20 cellular contexts compared by ENCODE assay signal in genomic region chr17:9549215-9549614, GRCh38. TPM values are rescaled to one million over a fixed set of nuclear protein-coding genes. Genes with fewer than 3 reads are reported as not detected.
DNase-seq lines count a peak whose midpoint lies in the region; ATAC-seq lines count a peak whose summit lies in the region.
"Had no signal": no experiment of that assay in that cellular context is flagged by ENCODE, and none has a peak within 500 bp of the region (broad histone marks: within the 10 kb centered on the region; RNA-seq: fewer than 3 reads in every experiment).

No MANE protein-coding gene starts in this region.

- H3K27me3 Mint-ChIP-seq in activated CD4-positive, alpha-beta T cell treated with anti-CD3 and anti-CD28 coated beads for 36 hours, result no peaks in the 10 kb centered on the region
- no peaks in the 10 kb centered on the region for H3K27me3 Mint-ChIP-seq in activated CD4-positive, alpha-beta T cell treated with anti-CD3 and anti-CD28 coated beads, Interleukin-2, amount 10 ng/mL, durations not matched to agents 24 days and 14 days
- H3K27me3 Mint-ChIP-seq in activated naive CD4-positive, alpha-beta T cell treated with anti-CD3 and anti-CD28 coated beads, Interleukin-2, amount 10 ng/mL, durations not matched to agents 7 days and 5 days, result no peaks in the 10 kb centered on the region
- H3K27me3 Mint-ChIP-seq in central memory CD8-positive, alpha-beta T cell, result no peaks in the 10 kb centered on the region
- H3K27me3 Mint-ChIP-seq: CD4-positive, alpha-beta memory T cell had no signal

- H3K27me3 ChIP-seq in right cardiac atrium (ENCODE audit: control insufficient read depth, insufficient read depth), result no peaks in the 10 kb centered on the region
- H3K27me3 ChIP-seq: BLaER1 had no signal

- no peak overlapping the region for H3K4me3 ChIP-seq in right cardiac atrium (ENCODE audit: low read length)
- H3K4me3 ChIP-seq: BLaER1 had no signal

- CTCF ChIA-PET in activated CD4-positive, alpha-beta T cell treated with anti-CD3 and anti-CD28 coated beads for 36 hours (lab: Charles Lee), result interaction anchor here (0.5 to 1.2 kb wide), 3 partner anchors 20 to 64 kb away, joined by 3 to 4 read pairs (median 4); partner anchors contain the start of gene CFAP52
- CTCF ChIA-PET in activated naive CD4-positive, alpha-beta T cell treated with anti-CD3 and anti-CD28 coated beads, Interleukin-2, amount 10 ng/mL, durations not matched to agents 7 days and 5 days (lab: Charles Lee), result interaction anchor here (0.7 kb wide), 1 partner anchor 146 kb away, joined by 3 read pairs; no protein-coding TSS in a partner anchor

- H3K9me3 Mint-ChIP-seq in activated CD4-positive, alpha-beta T cell treated with anti-CD3 and anti-CD28 coated beads for 36 hours (ENCODE audit: low read depth), result no peaks in the 10 kb centered on the region
- no peaks in the 10 kb centered on the region for H3K9me3 Mint-ChIP-seq in activated CD4-positive, alpha-beta T cell treated with anti-CD3 and anti-CD28 coated beads, Interleukin-2, amount 10 ng/mL, durations not matched to agents 24 days and 14 days
- H3K9me3 Mint-ChIP-seq in activated naive CD4-positive, alpha-beta T cell treated with anti-CD3 and anti-CD28 coated beads, Interleukin-2, amount 50 U/mL, for 72 hours, result no peaks in the 10 kb centered on the region
- H3K9me3 Mint-ChIP-seq in activated naive CD4-positive, alpha-beta T cell treated with anti-CD3 and anti-CD28 coated beads, Interleukin-2, amount 10 ng/mL, durations not matched to agents 7 days and 5 days, result no peaks in the 10 kb centered on the region
- no peaks in the 10 kb centered on the region for H3K9me3 Mint-ChIP-seq in central memory CD8-positive, alpha-beta T cell
- H3K9me3 Mint-ChIP-seq: CD4-positive, alpha-beta memory T cell; H9 had no signal

- POLR2A ChIA-PET in activated CD4-positive, alpha-beta T cell treated with anti-CD3 and anti-CD28 coated beads for 36 hours (lab: Charles Lee), result no interaction called here

- no peaks in the 10 kb centered on the region for H3K4me1 ChIP-seq in right cardiac atrium (ENCODE audit: control insufficient read depth, insufficient read depth, low read length)
- H3K4me1 ChIP-seq: BLaER1 had no signal

- H3K4me3 Mint-ChIP-seq in activated CD4-positive, alpha-beta T cell treated with anti-CD3 and anti-CD28 coated beads for 36 hours, result no peak overlapping the region
- no peak overlapping the region for H3K4me3 Mint-ChIP-seq in activated CD4-positive, alpha-beta T cell treated with anti-CD3 and anti-CD28 coated beads, Interleukin-2, amount 10 ng/mL, durations not matched to agents 24 days and 14 days
- no peak overlapping the region for H3K4me3 Mint-ChIP-seq in activated naive CD4-positive, alpha-beta T cell treated with anti-CD3 and anti-CD28 coated beads, Interleukin-2, amount 10 ng/mL, durations not matched to agents 7 days and 5 days
- H3K4me3 Mint-ChIP-seq in central memory CD8-positive, alpha-beta T cell, result no peak overlapping the region
- H3K4me3 Mint-ChIP-seq: CD14-positive monocyte; CD4-positive, alpha-beta memory T cell; H9 had no signal

- ATAC-seq in activated CD4-positive, alpha-beta T cell treated with anti-CD3 and anti-CD28 coated beads for 36 hours, result peak; percentile 80
- peak in 1 of 2 donors; percentile 89 for ATAC-seq in activated naive CD4-positive, alpha-beta T cell treated with anti-CD3 and anti-CD28 coated beads, Interleukin-2, amount 50 U/mL, for 72 hours
- no peak for ATAC-seq in central memory CD8-positive, alpha-beta T cell (replicated peaks; ENCODE audit: extremely low read depth, poor library complexity, severe bottlenecking)
- no peak for ATAC-seq in right cardiac atrium

- peaks cover 11% of the 10 kb centered on the region for H3K36me3 Mint-ChIP-seq in activated CD4-positive, alpha-beta T cell treated with anti-CD3 and anti-CD28 coated beads for 36 hours (ENCODE audit: low read depth)
- H3K36me3 Mint-ChIP-seq in activated CD4-positive, alpha-beta T cell treated with anti-CD3 and anti-CD28 coated beads, Interleukin-2, amount 10 ng/mL, durations not matched to agents 24 days and 14 days (ENCODE audit: low read depth), result no peaks in the 10 kb centered on the region
- H3K36me3 Mint-ChIP-seq in activated naive CD4-positive, alpha-beta T cell treated with anti-CD3 and anti-CD28 coated beads, Interleukin-2, amount 50 U/mL, for 72 hours, result no peaks in the 10 kb centered on the region
- no peaks in the 10 kb centered on the region for H3K36me3 Mint-ChIP-seq in activated naive CD4-positive, alpha-beta T cell treated with anti-CD3 and anti-CD28 coated beads, Interleukin-2, amount 10 ng/mL, durations not matched to agents 7 days and 5 days
- peaks cover 8% of the 10 kb centered on the region for H3K36me3 Mint-ChIP-seq in central memory CD8-positive, alpha-beta T cell (ENCODE audit: insufficient read depth)

- H3K27ac ChIP-seq in right cardiac atrium (ENCODE audit: low read length), result no peak overlapping the region
- H3K27ac ChIP-seq: BLaER1 had no signal

- peaks cover 6% of the 10 kb centered on the region for H3K4me1 Mint-ChIP-seq in activated CD4-positive, alpha-beta T cell treated with anti-CD3 and anti-CD28 coated beads for 36 hours
- H3K4me1 Mint-ChIP-seq in activated CD4-positive, alpha-beta T cell treated with anti-CD3 and anti-CD28 coated beads, Interleukin-2, amount 10 ng/mL, durations not matched to agents 24 days and 14 days, result peaks cover 3% of the 10 kb centered on the region
- no peaks in the 10 kb centered on the region for H3K4me1 Mint-ChIP-seq in activated naive CD4-positive, alpha-beta T cell treated with anti-CD3 and anti-CD28 coated beads, Interleukin-2, amount 10 ng/mL, durations not matched to agents 7 days and 5 days
- H3K4me1 Mint-ChIP-seq in central memory CD8-positive, alpha-beta T cell, result no peaks in the 10 kb centered on the region
- H3K4me1 Mint-ChIP-seq: CD14-positive monocyte, H9 had no signal

- no peaks in the 10 kb centered on the region for H3K9me3 ChIP-seq in right cardiac atrium (ENCODE audit: control insufficient read depth, low read length)
- H3K9me3 ChIP-seq: BLaER1 had no signal

- no peak overlapping the region for H3K27ac Mint-ChIP-seq in activated CD4-positive, alpha-beta T cell treated with anti-CD3 and anti-CD28 coated beads for 36 hours
- H3K27ac Mint-ChIP-seq in activated CD4-positive, alpha-beta T cell treated with anti-CD3 and anti-CD28 coated beads, Interleukin-2, amount 10 ng/mL, durations not matched to agents 24 days and 14 days, result no peak overlapping the region
- H3K27ac Mint-ChIP-seq in activated naive CD4-positive, alpha-beta T cell treated with anti-CD3 and anti-CD28 coated beads, Interleukin-2, amount 50 U/mL, for 72 hours, result peak overlapping the region; percentile 23 to 84
- no peak overlapping the region for H3K27ac Mint-ChIP-seq in activated naive CD4-positive, alpha-beta T cell treated with anti-CD3 and anti-CD28 coated beads, Interleukin-2, amount 10 ng/mL, durations not matched to agents 7 days and 5 days
- peak overlapping the region; percentile 27 for H3K27ac Mint-ChIP-seq in central memory CD8-positive, alpha-beta T cell (ENCODE audit: low read depth)
- H3K27ac Mint-ChIP-seq: CD14-positive monocyte, H9 had no signal

- 92% methylated on average over 2 of the region's 2 CpGs for WGBS in right cardiac atrium

- no peak for DNase-seq in activated CD4-positive, alpha-beta T cell treated with anti-CD3 and anti-CD28 coated beads for 36 hours
- DNase-seq in activated CD4-positive, alpha-beta T cell treated with anti-CD3 and anti-CD28 coated beads, Interleukin-2, amount 10 ng/mL, durations not matched to agents 24 days and 14 days, result no peak
- DNase-seq in activated naive CD4-positive, alpha-beta T cell treated with anti-CD3 and anti-CD28 coated beads, Interleukin-2, amount 50 U/mL, for 72 hours (ENCODE audit: low spot score in 2 of 2), result no peak
- no peak for DNase-seq in activated naive CD4-positive, alpha-beta T cell treated with anti-CD3 and anti-CD28 coated beads, Interleukin-2, amount 10 ng/mL, durations not matched to agents 7 days and 5 days
- no peak for DNase-seq in central memory CD8-positive, alpha-beta T cell (ENCODE audit: low spot score in 2 of 2)
- no peak for DNase-seq in HK-2 (ENCODE audit: unreplicated experiment)
- no peak for DNase-seq in right cardiac atrium
- DNase-seq: 8988T; CD4-positive, alpha-beta memory T cell; DMS153; DMS79; GDM1; H9 had no signal

- intact Hi-C loops in activated CD4-positive, alpha-beta T cell treated with anti-CD3 and anti-CD28 coated beads for 36 hours (cut with DNase I, micrococcal nuclease), result no loop called here
- intact Hi-C loops in activated CD4-positive, alpha-beta T cell treated with anti-CD3 and anti-CD28 coated beads, Interleukin-2, amount 10 ng/mL, durations not matched to agents 24 days and 14 days (cut with micrococcal nuclease), result no loop called here
- intact Hi-C loops in right cardiac atrium (cut with DNase I), result no loop called here

RNA-seq across cellular contexts. Expression of gene STX8, which starts 26.4 kb away (rescaled TPM):
- total RNA-seq in activated CD4-positive, alpha-beta T cell treated with anti-CD3 and anti-CD28 coated beads for 36 hours, result 10 to 100 TPM; 65.7 to 87.7 TPM
- total RNA-seq in activated CD4-positive, alpha-beta T cell treated with anti-CD3 and anti-CD28 coated beads, Interleukin-2, amount 10 ng/mL, durations not matched to agents 24 days and 14 days, result 41.5 and 45.9 TPM in 2 replicates
- total RNA-seq in activated naive CD4-positive, alpha-beta T cell treated with anti-CD3 and anti-CD28 coated beads, Interleukin-2, amount 50 U/mL, for 72 hours, result 10 to 100 TPM; 42.1 to 65.4 TPM
- total RNA-seq in right cardiac atrium, result 10 to 100 TPM; 54.4 to 68.3 (median 63.1) TPM
- 61.9 TPM for polyA plus RNA-seq in right cardiac atrium

RNA-seq across cellular contexts. Expression of gene CFAP52, which starts 27.2 kb away (rescaled TPM):
- total RNA-seq in activated CD4-positive, alpha-beta T cell treated with anti-CD3 and anti-CD28 coated beads for 36 hours, result not detected
- total RNA-seq in activated CD4-positive, alpha-beta T cell treated with anti-CD3 and anti-CD28 coated beads, Interleukin-2, amount 10 ng/mL, durations not matched to agents 24 days and 14 days, result not detected in 2 replicates
- not detected for total RNA-seq in activated naive CD4-positive, alpha-beta T cell treated with anti-CD3 and anti-CD28 coated beads, Interleukin-2, amount 50 U/mL, for 72 hours
- under 1 TPM in 1 of 4 donors, not detected in 3; 0.49 TPM for total RNA-seq in right cardiac atrium
- polyA plus RNA-seq in right cardiac atrium, result not detected
- total RNA-seq: A673; CD4-positive, alpha-beta memory T cell; Daoy; H1; H9; HT-29 had no signal
- polyA plus RNA-seq: AG04450; CD14-positive monocyte; CD4-positive, alpha-beta memory T cell had no signal

Comparison
In these comparisons a context has a peak if more than half of its experiments do, and no peak if none do; other contexts are left out.
1. H3K27ac Mint-ChIP-seq: peak in activated naive CD4-positive, alpha-beta T cell treated with anti-CD3 and anti-CD28 coated beads, Interleukin-2, amount 50 U/mL, for 72 hours (2 of 2) and central memory CD8-positive, alpha-beta T cell (single experiment); none in activated CD4-positive, alpha-beta T cell treated with anti-CD3 and anti-CD28 coated beads for 36 hours (single experiment), activated CD4-positive, alpha-beta T cell treated with anti-CD3 and anti-CD28 coated beads, Interleukin-2, amount 10 ng/mL, durations not matched to agents 24 days and 14 days (single experiment) and activated naive CD4-positive, alpha-beta T cell treated with anti-CD3 and anti-CD28 coated beads, Interleukin-2, amount 10 ng/mL, durations not matched to agents 7 days and 5 days (single experiment).